21 cellular contexts compared by ENCODE assay signal in the genomic region with DNA sequence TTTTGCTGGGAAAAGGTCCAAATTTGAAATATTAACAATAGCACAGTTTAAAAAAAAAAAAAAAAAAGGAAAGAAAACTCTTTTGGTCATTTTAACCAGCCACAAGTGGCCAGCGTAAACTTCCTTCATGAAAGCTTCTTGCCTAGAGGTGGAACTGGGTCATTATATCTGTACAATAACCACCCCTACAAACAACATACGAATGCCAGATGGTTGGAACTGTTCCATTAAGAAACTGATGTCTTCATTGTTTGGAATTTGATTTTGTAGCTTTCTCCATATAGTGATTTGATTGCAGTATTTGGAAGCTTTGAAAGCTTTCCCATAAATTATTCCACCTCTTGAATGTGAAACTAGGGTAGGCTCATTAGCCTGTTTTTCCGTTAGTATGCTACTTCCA. TPM values are rescaled to one million over a fixed set of nuclear protein-coding genes. Genes with fewer than 3 reads are reported as not detected.
A peak's percentile ranks its signal among the peaks of the same experiment; 100 is the strongest.
DNase-seq lines count a peak whose midpoint lies in the region; ATAC-seq and TF ChIP-seq lines count a peak whose summit lies in the region.
"Had no signal": no experiment of that assay in that cellular context is flagged by ENCODE, and none has a peak within 500 bp of the region (broad histone marks: within the 10 kb centered on the region; RNA-seq: fewer than 3 reads in every experiment).

No MANE protein-coding gene starts in this region.

- H3K9me3 Mint-ChIP-seq in HFFc6: peaks cover 3% of the 10 kb centered on the region; the same call in 1 of the 2 replicates
- H3K9me3 Mint-ChIP-seq in WTC11: peaks cover 8% of the 10 kb centered on the region
- H3K9me3 Mint-ChIP-seq: activated CD4-positive, alpha-beta T cell treated with anti-CD3 and anti-CD28 coated beads, Interleukin-2, amount 10 ng/mL, durations not matched to agents 24 days and 14 days had no signal

- peak overlapping the region; percentile 42; the same call in 1 of the 2 replicates for H3K4me3 Mint-ChIP-seq in HFFc6
- no peak overlapping the region for H3K4me3 Mint-ChIP-seq in WTC11
- H3K4me3 Mint-ChIP-seq: activated CD4-positive, alpha-beta T cell treated with anti-CD3 and anti-CD28 coated beads, Interleukin-2, amount 10 ng/mL, durations not matched to agents 24 days and 14 days; activated naive CD8-positive, alpha-beta T cell; CD14-positive monocyte; memory B cell; naive B cell had no signal

- no peak for TF ChIP-seq CTCF in HFFc6 (IDR thresholded peaks at IDR 0.05)
- no peak for TF ChIP-seq CTCF in choroid plexus epithelial cell (conservative IDR thresholded peaks at IDR 0.05; ENCODE audit: low read depth, low read length)
- no peak for TF ChIP-seq CTCF in WTC11 (IDR thresholded peaks at IDR 0.05)

- peaks cover 46% of the 10 kb centered on the region for H3K4me1 Mint-ChIP-seq in HFFc6 (ENCODE audit: low read depth)
- no peaks in the 10 kb centered on the region for H3K4me1 Mint-ChIP-seq in WTC11
- H3K4me1 Mint-ChIP-seq: activated CD4-positive, alpha-beta T cell treated with anti-CD3 and anti-CD28 coated beads, Interleukin-2, amount 10 ng/mL, durations not matched to agents 24 days and 14 days; memory B cell; naive B cell had no signal

- TF ChIP-seq POLR2A in erythroblast (IDR thresholded peaks at IDR 0.05; ENCODE audit: low read length): no peak

- POLR2A ChIA-PET in WTC11 (lab: Charles Lee): no interaction called here

- peak; percentile 14 for DNase-seq in AG20443 (ENCODE audit: low spot score)
- no peak for DNase-seq in HFFc6
- DNase-seq in choroid plexus epithelial cell (ENCODE audit: low read depth): peak; percentile 86
- DNase-seq in iris pigment epithelial cell (ENCODE audit: low read depth): peak; percentile 71
- DNase-seq in stimulated activated naive CD4-positive, alpha-beta T cell (lab: John Stamatoyannopoulos, UW): no peak
- no peak for DNase-seq in WTC11 (ENCODE audit: low spot score)
- DNase-seq in erythroblast (lab: John Stamatoyannopoulos, UW): no peak
- DNase-seq: activated CD4-positive, alpha-beta T cell treated with anti-CD3 and anti-CD28 coated beads, Interleukin-2, amount 10 ng/mL, durations not matched to agents 24 days and 14 days; cortex of kidney; H7; naive B cell; NCI-H1417; NCI-H2107; NCI-H524 treated with DMSO at 0.1 percent for 48 hours; ovary; SW 1271 had no signal

- H3K36me3 Mint-ChIP-seq in HFFc6 (ENCODE audit: low read depth) (peaks cover 26% of the 10 kb centered on the region), WTC11 (no peaks in the 10 kb centered on the region)
- H3K36me3 Mint-ChIP-seq: activated naive CD8-positive, alpha-beta T cell; CD14-positive monocyte; memory B cell had no signal

- H3K27me3 Mint-ChIP-seq in HFFc6 (ENCODE audit: insufficient read depth): no peaks in the 10 kb centered on the region
- H3K27me3 Mint-ChIP-seq in WTC11 (ENCODE audit: low read depth): no peaks in the 10 kb centered on the region; the same call in 1 of the 2 replicates
- H3K27me3 Mint-ChIP-seq: activated CD4-positive, alpha-beta T cell treated with anti-CD3 and anti-CD28 coated beads, Interleukin-2, amount 10 ng/mL, durations not matched to agents 24 days and 14 days had no signal

- CTCF ChIA-PET in WTC11 (lab: Charles Lee): no interaction called here

- H3K27ac Mint-ChIP-seq in HFFc6 (no peak overlapping the region), WTC11 (no peak overlapping the region)
- H3K27ac Mint-ChIP-seq: activated CD4-positive, alpha-beta T cell treated with anti-CD3 and anti-CD28 coated beads, Interleukin-2, amount 10 ng/mL, durations not matched to agents 24 days and 14 days; activated naive CD8-positive, alpha-beta T cell; CD14-positive monocyte; memory B cell; naive B cell had no signal

- H3K4me3 ChIP-seq in choroid plexus epithelial cell (ENCODE audit: low read depth, low read length): no peak overlapping the region
- H3K4me3 ChIP-seq: ovary, right atrium auricular region had no signal

- ATAC-seq in WTC11 (no peak), HG03432 (IDR thresholded peaks at IDR 0.05; ENCODE audit: unreplicated experiment) (no peak)

TF ChIP-seq in WTC11, 78 proteins besides CTCF, POLR2A, EP300 and RAD21:
- TF ChIP-seq, protein P1, sequence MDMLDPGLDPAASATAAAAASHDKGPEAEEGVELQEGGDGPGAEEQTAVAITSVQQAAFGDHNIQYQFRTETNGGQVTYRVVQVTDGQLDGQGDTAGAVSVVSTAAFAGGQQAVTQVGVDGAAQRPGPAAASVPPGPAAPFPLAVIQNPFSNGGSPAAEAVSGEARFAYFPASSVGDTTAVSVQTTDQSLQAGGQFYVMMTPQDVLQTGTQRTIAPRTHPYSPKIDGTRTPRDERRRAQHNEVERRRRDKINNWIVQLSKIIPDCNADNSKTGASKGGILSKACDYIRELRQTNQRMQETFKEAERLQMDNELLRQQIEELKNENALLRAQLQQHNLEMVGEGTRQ (CRISPR knock-in tag; IDR thresholded peaks at IDR 0.05): no peak
- TF ChIP-seq EMX1 (CRISPR knock-in tag; IDR thresholded peaks at IDR 0.05) (no peak), SMAD3 (CRISPR knock-in tag; IDR thresholded peaks at IDR 0.05; ENCODE audit: borderline replicate concordance) (no peak)
TF ChIP-seq in WTC11: peak in this region for 0.

RNA-seq across cellular contexts. Expression of a gene that starts 18.3 kb away (rescaled TPM):
- 100 to 1,000 TPM in 4 of 6 experiments, 10 to 100 TPM in 2; 70.6 to 148 (median 123) TPM for total RNA-seq in HFFc6 (2021; fragmentation: NEBNext Ultra II Directional; extraction: Animal tissue kit (Norgen Biotek cat#: 25700))
- total RNA-seq in WTC11 (2021): 3.3 to 4.9 TPM (median 4.0 TPM) in 3 replicates
- total RNA-seq: activated CD4-positive, alpha-beta T cell treated with anti-CD3 and anti-CD28 coated beads, Interleukin-2, amount 10 ng/mL, durations not matched to agents 24 days and 14 days had no signal

Comparison
In these comparisons a context has a peak if more than half of its experiments do, and no peak if none do; other contexts are left out.
1. DNase-seq: peak in AG20443 (single experiment), choroid plexus epithelial cell (single experiment) and iris pigment epithelial cell (single experiment); none in HFFc6 (single experiment), stimulated activated naive CD4-positive, alpha-beta T cell (0 of 6), WTC11 (single experiment) and erythroblast (0 of 2).
2. RNA of a gene that starts 18.3 kb away (total RNA-seq): 70.6 to 148 TPM in HFFc6; 3.3 to 4.9 TPM in WTC11; every median in the first group is over 10 times any median in the second.